In the genomic region with DNA sequence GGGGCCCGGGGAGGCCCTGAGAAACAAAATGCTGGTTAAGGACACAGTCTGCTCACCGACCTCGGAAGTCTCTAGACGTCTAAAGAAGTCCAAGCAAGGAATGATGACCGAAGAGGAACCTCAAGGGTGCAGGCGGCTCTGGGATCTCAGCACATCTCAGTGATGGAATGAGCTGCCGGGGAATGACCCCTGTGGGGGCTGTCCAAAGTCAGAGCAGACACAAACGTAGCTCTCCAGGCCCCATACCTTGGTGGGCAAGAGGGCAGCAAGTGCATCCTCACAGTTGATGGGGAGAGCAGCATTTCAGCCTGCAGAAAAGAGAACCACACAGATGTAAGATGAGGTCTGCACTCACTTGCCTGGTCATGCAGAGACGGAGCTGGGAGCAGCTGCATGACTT, we compare ENCODE assay signal across 17 cellular contexts.
DNase-seq lines count a peak whose midpoint lies in the region; ATAC-seq lines count a peak whose summit lies in the region.
"Had no signal": no experiment of that assay in that cellular context is flagged by ENCODE, and none has a peak within 500 bp of the region (broad histone marks: within the 10 kb centered on the region; RNA-seq: fewer than 3 reads in every experiment).

No MANE protein-coding gene starts in this region.

- WGBS in GM23248 (ENCODE audit: low coverage in 1 of 2, low lambda C conversion rate in 2 of 2, missing lambda C conversion rate in 2 of 2), 2 experiments: 85 to 86% methylated on average over 9 of the region's 9 CpGs
- WGBS in trophoblast cell (ENCODE audit: extremely low coverage, insufficient coverage, insufficient read length): no CpG with 5 or more reads among the region's 9 CpGs

- no peak overlapping the region for H3K23ac ChIP-seq in trophoblast cell (ENCODE audit: low read length)

- no peak overlapping the region for H2BK120ac ChIP-seq in trophoblast cell (ENCODE audit: insufficient read depth, low read length, poor library complexity)

- H4K8ac ChIP-seq in trophoblast cell (ENCODE audit: low read depth, low read length): no peak overlapping the region

- H2AK5ac ChIP-seq in trophoblast cell (ENCODE audit: low read length): peak overlapping the region; percentile 52

- no peaks in the 10 kb centered on the region for H3K9me3 Mint-ChIP-seq in activated CD4-positive, alpha-beta memory T cell treated with anti-CD3 and anti-CD28 coated beads for 36 hours
- H3K9me3 Mint-ChIP-seq: activated naive CD4-positive, alpha-beta T cell treated with anti-CD3 and anti-CD28 coated beads for 36 hours; CD4-positive, CD25-positive, alpha-beta regulatory T cell; IgD-negative memory B cell had no signal

- peaks cover 27% of the 10 kb centered on the region for H3K4me1 Mint-ChIP-seq in activated CD4-positive, alpha-beta memory T cell treated with anti-CD3 and anti-CD28 coated beads for 36 hours (ENCODE audit: low read depth)

- ATAC-seq in HG03469 (IDR thresholded peaks at IDR 0.05; ENCODE audit: unreplicated experiment): no peak
- no peak for ATAC-seq in GM19324 (IDR thresholded peaks at IDR 0.05; ENCODE audit: low FRiP score, unreplicated experiment)
- ATAC-seq: foreskin keratinocyte had no signal

- H3K4ac ChIP-seq in trophoblast cell (ENCODE audit: low read depth, low read length): peak overlapping the region; percentile 92

- H3K14ac ChIP-seq in trophoblast cell (ENCODE audit: low read length): no peak overlapping the region

- POLR2A ChIA-PET in activated CD4-positive, alpha-beta memory T cell treated with anti-CD3 and anti-CD28 coated beads for 36 hours (lab: Charles Lee): no interaction called here

- H3K9ac ChIP-seq in GM23248 (peak overlapping the region; percentile 20; the same call in 1 of the 2 replicates), trophoblast cell (ENCODE audit: low read length) (no peak overlapping the region)

- H3K4me3 ChIP-seq in GM23248 (no peak overlapping the region), trophoblast cell (ENCODE audit: low read depth, low read length) (no peak overlapping the region)

- no peaks in the 10 kb centered on the region for H3K9me2 ChIP-seq in GM23248 (ENCODE audit: insufficient read depth)

- no peak overlapping the region for H3K27ac Mint-ChIP-seq in activated CD4-positive, alpha-beta memory T cell treated with anti-CD3 and anti-CD28 coated beads for 36 hours

- peak overlapping the region; percentile 17; the same call in 1 of the 2 replicates for H3K27ac ChIP-seq in GM23248
- H3K27ac ChIP-seq in KOPT-K1 (ENCODE audit: low read depth, low read length, poor library complexity, severe bottlenecking): peak overlapping the region; percentile 57
- H3K27ac ChIP-seq in epithelial cell of prostate: peak overlapping the region; percentile 97
- peak overlapping the region; percentile 40 for H3K27ac ChIP-seq in trophoblast cell (ENCODE audit: low read depth, low read length)
- H3K27ac ChIP-seq: foreskin keratinocyte had no signal

- H3F3A ChIP-seq in GM23248 (ENCODE audit: insufficient read depth): peaks cover 18% of the 10 kb centered on the region

- H3K36me3 ChIP-seq in GM23248 (ENCODE audit: low read depth): no peaks in the 10 kb centered on the region
- no peaks in the 10 kb centered on the region for H3K36me3 ChIP-seq in KOPT-K1 (ENCODE audit: insufficient read depth, low read length)
- peaks cover 0 to 3% of the 10 kb centered on the region in 2 experiments for H3K36me3 ChIP-seq in trophoblast cell (ENCODE audit: control insufficient read depth in 1 of 2, insufficient read depth in 2 of 2, low read length in 2 of 2)

- peak overlapping the region; percentile 16 for H2BK5ac ChIP-seq in trophoblast cell (ENCODE audit: low read depth, low read length, poor library complexity)

- H3K4me2 ChIP-seq in GM23248 (ENCODE audit: unreplicated experiment) (no peak overlapping the region), trophoblast cell (ENCODE audit: low read length) (peak overlapping the region; percentile 11)

- no peak overlapping the region for H2BK12ac ChIP-seq in trophoblast cell (ENCODE audit: low read length)

- in situ Hi-C loops in GM23248 (cut with MboI): no loop called here

- H3K79me1 ChIP-seq in trophoblast cell (ENCODE audit: low read length): peaks cover 8% of the 10 kb centered on the region

- H3K27me3 Mint-ChIP-seq in activated CD4-positive, alpha-beta memory T cell treated with anti-CD3 and anti-CD28 coated beads for 36 hours: peaks cover 2% of the 10 kb centered on the region

- H2AFZ ChIP-seq in GM23248 (no peak overlapping the region), trophoblast cell (ENCODE audit: insufficient read depth, low read length, poor library complexity) (no peak overlapping the region)

- CTCF ChIA-PET in activated CD4-positive, alpha-beta memory T cell treated with anti-CD3 and anti-CD28 coated beads for 36 hours (lab: Charles Lee): interaction anchor here (7.3 kb wide), 1 partner anchor 104 kb away, joined by 83 read pairs; no protein-coding TSS in a partner anchor

- no peak overlapping the region for H4K12ac ChIP-seq in trophoblast cell (ENCODE audit: low read depth, low read length)

- intact Hi-C loops in activated CD4-positive, alpha-beta memory T cell treated with anti-CD3 and anti-CD28 coated beads for 36 hours (cut with micrococcal nuclease): loop anchor here (5.0 to 10.0 kb wide), 4 partner anchors 63 to 280 kb away; no protein-coding TSS in a partner anchor

- peak overlapping the region; percentile 60 for H3K18ac ChIP-seq in trophoblast cell (ENCODE audit: low read length)

- peaks cover 6% of the 10 kb centered on the region; the same call in 1 of the 2 replicates for H4K20me1 ChIP-seq in GM23248 (ENCODE audit: insufficient read depth)

- no peak overlapping the region for H4K91ac ChIP-seq in trophoblast cell (ENCODE audit: low read depth, low read length)

- H3K9me3 ChIP-seq in GM23248 (ENCODE audit: low read depth) (no peaks in the 10 kb centered on the region), KOPT-K1 (ENCODE audit: insufficient read depth, low read length, poor library complexity, severe bottlenecking) (no peaks in the 10 kb centered on the region), trophoblast cell (ENCODE audit: insufficient read depth, low read depth, low read length) (no peaks in the 10 kb centered on the region)

- H3K4me1 ChIP-seq in GM23248 (ENCODE audit: insufficient read depth): peaks cover 14% of the 10 kb centered on the region
- H3K4me1 ChIP-seq in trophoblast cell (ENCODE audit: control insufficient read depth in 1 of 2, insufficient read depth in 2 of 2, low read length in 2 of 2): peaks cover 22% of the 10 kb centered on the region in 2 experiments

- no peaks in the 10 kb centered on the region for H3K27me3 ChIP-seq in GM23248 (replicated peaks; ENCODE audit: insufficient read depth)
- no peaks in the 10 kb centered on the region for H3K27me3 ChIP-seq in trophoblast cell (ENCODE audit: insufficient read depth, low read length)
- H3K27me3 ChIP-seq: foreskin keratinocyte had no signal

- H3K4me3 Mint-ChIP-seq in activated CD4-positive, alpha-beta memory T cell treated with anti-CD3 and anti-CD28 coated beads for 36 hours: no peak overlapping the region
- H3K4me3 Mint-ChIP-seq: activated naive CD4-positive, alpha-beta T cell treated with anti-CD3 and anti-CD28 coated beads for 36 hours had no signal

- H3K36me3 Mint-ChIP-seq in activated CD4-positive, alpha-beta memory T cell treated with anti-CD3 and anti-CD28 coated beads for 36 hours: no peaks in the 10 kb centered on the region
- H3K36me3 Mint-ChIP-seq: CD4-positive, CD25-positive, alpha-beta regulatory T cell; IgD-negative memory B cell had no signal

- DNase-seq in GM23248 (no peak), epithelial cell of prostate (ENCODE audit: low read depth, low spot score) (no peak), trophoblast cell (no peak), GDM1 (lab: John Stamatoyannopoulos, UW) (no peak)
- DNase-seq in activated CD4-positive, alpha-beta memory T cell treated with anti-CD3 and anti-CD28 coated beads for 36 hours: no peak
- DNase-seq: activated CD4-positive, alpha-beta T cell treated with anti-CD3 and anti-CD28 coated beads, Interleukin-2, amount 50 U/mL, for 48 hours; foreskin keratinocyte; HCEC 1CT; NCI-H1694 treated with DMSO at 0.1 percent for 48 hours; NCI-H748 treated with DMSO at 0.1 percent for 48 hours; occipital lobe had no signal

- H3K79me2 ChIP-seq in GM23248 (ENCODE audit: insufficient read depth) (peaks cover 98% of the 10 kb centered on the region), trophoblast cell (ENCODE audit: control insufficient read depth, insufficient read depth, low read length, poor library complexity) (peaks cover 24% of the 10 kb centered on the region)

Comparison
In these comparisons a context has a peak if more than half of its experiments do, and no peak if none do; other contexts are left out.
1. H3K27ac ChIP-seq: peak in every context shown above with its lines; median percentile 97 in epithelial cell of prostate; 57 in KOPT-K1; 40 in trophoblast cell; 17 in GM23248.